ENCODE assay signal across 1 cellular context in genomic region chr16:70421473-70422311, GRCh38.
TF ChIP-seq lines count a peak whose summit lies in the region.

No MANE protein-coding gene starts in this region.

TF ChIP-seq in K562, 482 proteins besides CTCF, POLR2A, EP300 and RAD21 (continues in another document):
- no peak for TF ChIP-seq BCL6 (CRISPR knock-in tag; IDR thresholded peaks at IDR 0.05)
- no peak for TF ChIP-seq TAF7 (tag; IDR thresholded peaks at IDR 0.05)
- TF ChIP-seq HNRNPH1 (optimal IDR thresholded peaks at IDR 0.05; ENCODE audit: low read depth, low read length), result no peak
- TF ChIP-seq NR4A1 (CRISPR knock-in tag; IDR thresholded peaks at IDR 0.05), result 0 out of 2 replicates have a peak, but pooled peaks have one; percentile 22
- no peak for TF ChIP-seq NR4A1 (tag; IDR thresholded peaks at IDR 0.05)
- no peak for TF ChIP-seq NKRF (IDR thresholded peaks at IDR 0.05; ENCODE audit: borderline replicate concordance)
- TF ChIP-seq RUNX1 (IDR thresholded peaks at IDR 0.05; ENCODE audit: low read depth), result no peak
- TF ChIP-seq DACH1 (IDR thresholded peaks at IDR 0.05; ENCODE audit: partially characterized antibody), result peak; percentile 10
- peak in 1 of 2 experiments; percentile 36; a peak in 1 of 3 replicates for TF ChIP-seq CBX3 (IDR thresholded peaks at IDR 0.05; ENCODE audit: borderline replicate concordance in 1 of 2, low read length in 2 of 2)
- no peak for TF ChIP-seq RBM14 (IDR thresholded peaks at IDR 0.05; ENCODE audit: borderline replicate concordance, insufficient read depth, low read depth, low read length)
- TF ChIP-seq MTF1 (CRISPR knock-in tag; IDR thresholded peaks at IDR 0.05; ENCODE audit: borderline replicate concordance), result no peak
- TF ChIP-seq GATA2 (CRISPR knock-in tag; IDR thresholded peaks at IDR 0.05), result no peak
- no peak; the same call in 1 of the 2 replicates for TF ChIP-seq SUPT5H (IDR thresholded peaks at IDR 0.05)
- TF ChIP-seq ARID3B (CRISPR knock-in tag; IDR thresholded peaks at IDR 0.05; ENCODE audit: borderline replicate concordance), result no peak
- TF ChIP-seq NR1H2 (CRISPR knock-in tag; IDR thresholded peaks at IDR 0.05), result no peak
- no peak for TF ChIP-seq ZC3H4 (CRISPR knock-in tag; IDR thresholded peaks at IDR 0.05; ENCODE audit: borderline replicate concordance)
- TF ChIP-seq FOXM1 (IDR thresholded peaks at IDR 0.05; ENCODE audit: low read depth), result no peak
- no peak for TF ChIP-seq FOXM1 (CRISPR knock-in tag; IDR thresholded peaks at IDR 0.05; ENCODE audit: low read depth)
- TF ChIP-seq PRDM10 (IDR thresholded peaks at IDR 0.05; ENCODE audit: partially characterized antibody), result peak; percentile 8
- TF ChIP-seq PREB (CRISPR knock-in tag; IDR thresholded peaks at IDR 0.05), result no peak
- no peak for TF ChIP-seq ETV1 (tag; conservative IDR thresholded peaks at IDR 0.05; ENCODE audit: low read depth)
- TF ChIP-seq ZNF146 (CRISPR knock-in tag; IDR thresholded peaks at IDR 0.05; ENCODE audit: unreplicated experiment), result no peak
- no peak for TF ChIP-seq ZNF639 (CRISPR knock-in tag; conservative IDR thresholded peaks at IDR 0.05 in 1 of 2, IDR thresholded peaks at IDR 0.05 in 1 of 2)
- no peak for TF ChIP-seq ZNF778 (CRISPR knock-in tag; IDR thresholded peaks at IDR 0.05)
- peak; percentile 100 for TF ChIP-seq ZNF121 (CRISPR knock-in tag; conservative IDR thresholded peaks at IDR 0.05)
- TF ChIP-seq SRSF7 (optimal IDR thresholded peaks at IDR 0.05; ENCODE audit: low read depth, low read length), result no peak
- TF ChIP-seq ZC3H11A (IDR thresholded peaks at IDR 0.05; ENCODE audit: low read depth, low read length), result no peak
- no peak for TF ChIP-seq BRCA1 (IDR thresholded peaks at IDR 0.05)
- no peak for TF ChIP-seq BRCA1 (CRISPR knock-in tag; IDR thresholded peaks at IDR 0.05)
- no peak for TF ChIP-seq ZNF668 (CRISPR knock-in tag; IDR thresholded peaks at IDR 0.05)
- TF ChIP-seq VEZF1 (CRISPR knock-in tag; IDR thresholded peaks at IDR 0.05), result peak; percentile 80
- TF ChIP-seq JUNB (CRISPR knock-in tag; conservative IDR thresholded peaks at IDR 0.05), result no peak
- TF ChIP-seq JUN (IDR thresholded peaks at IDR 0.05; ENCODE audit: borderline replicate concordance, low read depth, low read length), result no peak
- no peak for TF ChIP-seq JUN (CRISPR knock-in tag; IDR thresholded peaks at IDR 0.05; ENCODE audit: borderline replicate concordance)
- no peak for TF ChIP-seq ID3 (CRISPR knock-in tag; IDR thresholded peaks at IDR 0.05)
- TF ChIP-seq ID3 (tag; IDR thresholded peaks at IDR 0.05), result no peak
- TF ChIP-seq ZNF717 (CRISPR knock-in tag; IDR thresholded peaks at IDR 0.05), result no peak
- peak; percentile 34; the same call in 1 of the 2 replicates for TF ChIP-seq BCOR (IDR thresholded peaks at IDR 0.05)
- TF ChIP-seq THRAP3 (IDR thresholded peaks at IDR 0.05; ENCODE audit: borderline replicate concordance), result no peak
- 0 out of 2 replicates have a peak, but pooled peaks have one; percentile 38 for TF ChIP-seq FOXP4 (CRISPR knock-in tag; IDR thresholded peaks at IDR 0.05; ENCODE audit: borderline replicate concordance)
- peak; percentile 53; the same call in 1 of the 2 replicates for TF ChIP-seq TFAP4 (CRISPR knock-in tag; IDR thresholded peaks at IDR 0.05; ENCODE audit: borderline replicate concordance)
- TF ChIP-seq PCBP1 (IDR thresholded peaks at IDR 0.05; ENCODE audit: low read depth, low read length, poor library complexity, severe bottlenecking), result no peak
- TF ChIP-seq SNIP1 (IDR thresholded peaks at IDR 0.05; ENCODE audit: low read depth), result no peak
- TF ChIP-seq NR2C1 (IDR thresholded peaks at IDR 0.05), result no peak
- TF ChIP-seq NR2C1 (tag; IDR thresholded peaks at IDR 0.05), result no peak
- peak; percentile 62 for TF ChIP-seq RBM25 (IDR thresholded peaks at IDR 0.05; ENCODE audit: low read depth, low read length, severe bottlenecking)
- TF ChIP-seq ZNF79 (CRISPR knock-in tag; IDR thresholded peaks at IDR 0.05; ENCODE audit: low read depth), result no peak
- no peak for TF ChIP-seq MTA2 (IDR thresholded peaks at IDR 0.05; ENCODE audit: low read depth)
- TF ChIP-seq ZBTB2 (IDR thresholded peaks at IDR 0.05), result no peak
- TF ChIP-seq MEIS2 (IDR thresholded peaks at IDR 0.05; ENCODE audit: partially characterized antibody), result no peak
- no peak for TF ChIP-seq ZBTB1 (CRISPR knock-in tag; IDR thresholded peaks at IDR 0.05; ENCODE audit: borderline replicate concordance, low read depth)
- no peak for TF ChIP-seq L3MBTL2 (IDR thresholded peaks at IDR 0.05)
- TF ChIP-seq ZNF143 (CRISPR knock-in tag; IDR thresholded peaks at IDR 0.05), result no peak
- TF ChIP-seq ZNF75A (CRISPR knock-in tag; IDR thresholded peaks at IDR 0.05), result no peak
- TF ChIP-seq THAP7 (CRISPR knock-in tag; IDR thresholded peaks at IDR 0.05), result no peak
- TF ChIP-seq SAP30 (IDR thresholded peaks at IDR 0.05; ENCODE audit: borderline replicate concordance, insufficient read depth, low read depth, low read length, poor library complexity, severe bottlenecking), result no peak
